ENCODE assay signal across 8 cellular contexts in genomic region chr1:185317034-185317885, GRCh38. TPM values are rescaled to one million over a fixed set of nuclear protein-coding genes. Genes with fewer than 3 reads are reported as not detected.
DNase-seq lines count a peak whose midpoint lies in the region; ATAC-seq and TF ChIP-seq lines count a peak whose summit lies in the region.

TSS of gene IVNS1ABP (minus strand) at chr1:185317243. CDS start at chr1:185309493, 7,750 bp downstream.

- TF ChIP-seq CTCF in vagina (IDR thresholded peaks at IDR 0.05), result no peak

- H3K9me3 ChIP-seq in right cardiac atrium (ENCODE audit: control insufficient read depth, low read length) (no peaks in the 10 kb centered on the region), vagina (no peaks in the 10 kb centered on the region)

- ATAC-seq in GM18499 (IDR thresholded peaks at IDR 0.05; ENCODE audit: insufficient read depth, unreplicated experiment) (peak; percentile 61), HG02943 (IDR thresholded peaks at IDR 0.05; ENCODE audit: low read depth, unreplicated experiment) (peak; percentile 71), right cardiac atrium (peak; percentile 94 to 95)

- peak in 1 of 2 donors; percentile 94 for TF ChIP-seq POLR2A in vagina (IDR thresholded peaks at IDR 0.05)

- H3K4me1 ChIP-seq in right cardiac atrium (ENCODE audit: control insufficient read depth, insufficient read depth, low read length), result no peaks in the 10 kb centered on the region
- peaks cover 52% of the 10 kb centered on the region for H3K4me1 ChIP-seq in vagina

- H3K4me3 ChIP-seq in right cardiac atrium (ENCODE audit: low read length), result peak within 1 kb of the TSS; percentile 64
- H3K4me3 ChIP-seq in vagina, result peak within 1 kb of the TSS; percentile 89 to 94

- under 1% methylated on average over 80 of the region's 80 CpGs for WGBS in right cardiac atrium

- intact Hi-C loops in right cardiac atrium (cut with DNase I) (loop anchor here in 2 of 4 donors (5.0 to 10.0 kb wide), 3 partner anchors 160 to 358 kb away; partner anchors contain the start of genes SWT1 (in 1 of the 2) and TRMT1L (in 1 of the 2)), vagina (cut with DNase I) (no loop called here)

- H3K27ac ChIP-seq in right cardiac atrium (ENCODE audit: low read length) (peak within 1 kb of the TSS; percentile 92), vagina (peak within 1 kb of the TSS; percentile 97)

- DNase-seq in NCI-H187 (lab: John Stamatoyannopoulos, UW) (peak; percentile 99 to 100), T-helper 2 cell (peak; percentile 89 to 99 (median 92)), anterior cingulate cortex (lab: John Stamatoyannopoulos, UW) (peak; percentile 61 to 97 (median 94)), right cardiac atrium (peak; percentile 95 to 98 (median 97)), putamen (ENCODE audit: low spot score) (peak; percentile 95), vagina (ENCODE audit: extremely low spot score in 2 of 2) (peak; percentile 98 to 99)

- H3K27me3 ChIP-seq in right cardiac atrium (ENCODE audit: control insufficient read depth, insufficient read depth), result no peaks in the 10 kb centered on the region
- no peaks in the 10 kb centered on the region for H3K27me3 ChIP-seq in vagina

- H3K36me3 ChIP-seq in vagina, result no peaks in the 10 kb centered on the region

RNA-seq across cellular contexts. Expression of gene IVNS1ABP, which starts in this region (rescaled TPM):
- total RNA-seq in right cardiac atrium, result 10 to 100 TPM; 36.7 to 37.4 (median 37.1) TPM
- 18.8 TPM for polyA plus RNA-seq in right cardiac atrium
- 125 TPM for total RNA-seq in vagina

Comparison
In these comparisons a context has a peak if more than half of its experiments do, and no peak if none do; other contexts are left out.
1. Peak in every context shown above with its lines: DNase-seq, ATAC-seq, H3K4me3 ChIP-seq and H3K27ac ChIP-seq.